8 cellular contexts compared by ENCODE assay signal in the genomic region with DNA sequence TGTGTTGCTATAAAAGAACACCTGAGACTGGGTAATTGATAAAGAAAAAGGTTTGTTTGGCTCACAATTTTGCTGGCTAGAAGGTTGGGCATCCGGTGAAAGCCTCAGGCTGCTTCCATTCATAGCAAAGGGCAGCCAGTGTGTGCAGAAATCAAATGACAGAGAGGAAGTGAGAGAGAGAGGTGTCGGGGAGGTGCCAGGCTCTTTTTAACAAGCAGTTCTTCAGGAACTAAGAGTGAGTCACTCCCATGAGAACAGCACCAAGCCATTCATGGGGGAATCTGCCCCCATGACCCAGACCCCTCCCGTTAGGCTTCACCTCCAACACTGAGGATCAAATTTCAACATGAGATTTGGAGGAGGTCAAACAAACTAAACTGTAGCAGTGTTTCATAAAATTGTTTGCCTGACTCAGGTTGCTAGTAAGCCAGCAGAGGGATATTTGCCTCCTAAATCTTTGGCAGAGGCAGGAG. TPM values are rescaled to one million over a fixed set of nuclear protein-coding genes. Genes with fewer than 3 reads are reported as not detected.
DNase-seq lines count a peak whose midpoint lies in the region; ATAC-seq and TF ChIP-seq lines count a peak whose summit lies in the region.

No MANE protein-coding gene starts in this region.

- WGBS in right lobe of liver (ENCODE audit: insufficient coverage, low coverage, low lambda C conversion rate, missing lambda C conversion rate) = 9% methylated on average over 2 of the region's 3 CpGs

- H3K27me3 ChIP-seq in right lobe of liver (no peaks in the 10 kb centered on the region), BE2C (peaks cover 6% of the 10 kb centered on the region; the same call in 1 of the 2 replicates)

- H3K27ac ChIP-seq in right lobe of liver = peak overlapping the region; percentile 45 to 82 (median 65)

- intact Hi-C loops in right lobe of liver (cut with DNase I) = no loop called here

- no peaks in the 10 kb centered on the region for H3K9me3 ChIP-seq in right lobe of liver
- H3K9me3 ChIP-seq in BE2C = no peaks in the 10 kb centered on the region

- H3K4me1 ChIP-seq in right lobe of liver = peaks cover 0 to 37% (median 6%) of the 10 kb centered on the region in 4 donors
- no peaks in the 10 kb centered on the region for H3K4me1 ChIP-seq in BE2C

- ATAC-seq in right lobe of liver = peak; percentile 71 to 94 (median 87)

- peak; percentile 17 for DNase-seq in activated effector memory CD4-positive, alpha-beta T cell treated with Interleukin-2 at 50 U/mL for 16 hours
- no peak for DNase-seq in activated effector memory CD4-positive, alpha-beta T cell treated with anti-CD3 and anti-CD28 coated beads, Interleukin-2, amount 50 U/mL, for 16 hours
- peak; percentile 31 for DNase-seq in NAMALWA (ENCODE audit: low spot score)
- peak; percentile 28 for DNase-seq in activated naive CD4-positive, alpha-beta T cell treated with anti-CD3 and anti-CD28 coated beads, Interleukin-2, amount 50 U/mL, for 16 hours
- DNase-seq in right lobe of liver = peak; percentile 46 to 68 (median 64)
- no peak for DNase-seq in effector CD4-positive, alpha-beta T cell
- no peak for DNase-seq in BE2C
- DNase-seq in NCI-H1105 treated with DMSO at 0.1 percent for 48 hours (lab: John Stamatoyannopoulos, UW) = no peak

- TF ChIP-seq CTCF in right lobe of liver (IDR thresholded peaks at IDR 0.05) = peak in 2 of 4 donors; percentile 10 to 12
- no peak for TF ChIP-seq CTCF in BE2C (IDR thresholded peaks at IDR 0.05; ENCODE audit: low read depth, low read length)

- H3K36me3 ChIP-seq in right lobe of liver = peaks cover 3 to 32% (median 14%) of the 10 kb centered on the region in 4 donors
- no peaks in the 10 kb centered on the region for H3K36me3 ChIP-seq in BE2C

- peak; percentile 45 for TF ChIP-seq POLR2A in right lobe of liver (IDR thresholded peaks at IDR 0.05)

- H3K4me3 ChIP-seq in right lobe of liver (no peak overlapping the region), BE2C (ENCODE audit: low read depth, low read length) (no peak overlapping the region)

RNA-seq across cellular contexts. Expression of a gene that starts 4.5 kb away (rescaled TPM):
- 1 to 10 TPM in 4 of 6 experiments, under 1 TPM in 2; 0.37 to 1.5 (median 1.3) TPM for total RNA-seq in right lobe of liver
- not detected for polyA plus RNA-seq in BE2C (2012; ENCODE audit: insufficient read depth, insufficient read length, low read depth)

RNA-seq across cellular contexts. Expression of a gene that starts 8.8 kb away (rescaled TPM):
- 10 to 100 TPM; 31.3 to 63.7 (median 38.4) TPM for total RNA-seq in right lobe of liver
- 0.73 TPM for polyA plus RNA-seq in BE2C (2012; ENCODE audit: insufficient read depth, insufficient read length, low read depth)

RNA-seq across cellular contexts. Expression of a gene that starts 8.9 kb away (rescaled TPM):
- total RNA-seq in right lobe of liver = 10 to 100 TPM; 35.5 to 64.7 (median 42.5) TPM
- polyA plus RNA-seq in BE2C (2012; ENCODE audit: insufficient read depth, insufficient read length, low read depth) = 1.4 TPM

RNA-seq across cellular contexts. Expression of a gene that starts 58.2 kb away (rescaled TPM):
- 10 to 100 TPM; 33.7 to 61.3 (median 51.2) TPM for total RNA-seq in right lobe of liver
- 42.8 TPM for polyA plus RNA-seq in BE2C (2012; ENCODE audit: insufficient read depth, insufficient read length, low read depth)

Comparison
In these comparisons a context has a peak if more than half of its experiments do, and no peak if none do; other contexts are left out.
1. DNase-seq: peak in activated effector memory CD4-positive, alpha-beta T cell treated with Interleukin-2 at 50 U/mL for 16 hours (single experiment), NAMALWA (single experiment), activated naive CD4-positive, alpha-beta T cell treated with anti-CD3 and anti-CD28 coated beads, Interleukin-2, amount 50 U/mL, for 16 hours (single experiment) and right lobe of liver (3 of 3); none in activated effector memory CD4-positive, alpha-beta T cell treated with anti-CD3 and anti-CD28 coated beads, Interleukin-2, amount 50 U/mL, for 16 hours (single experiment), effector CD4-positive, alpha-beta T cell (single experiment), BE2C (single experiment) and NCI-H1105 treated with DMSO at 0.1 percent for 48 hours (single experiment).